Comparison of ENCODE assay signal across 8 cellular contexts in the genomic region with DNA sequence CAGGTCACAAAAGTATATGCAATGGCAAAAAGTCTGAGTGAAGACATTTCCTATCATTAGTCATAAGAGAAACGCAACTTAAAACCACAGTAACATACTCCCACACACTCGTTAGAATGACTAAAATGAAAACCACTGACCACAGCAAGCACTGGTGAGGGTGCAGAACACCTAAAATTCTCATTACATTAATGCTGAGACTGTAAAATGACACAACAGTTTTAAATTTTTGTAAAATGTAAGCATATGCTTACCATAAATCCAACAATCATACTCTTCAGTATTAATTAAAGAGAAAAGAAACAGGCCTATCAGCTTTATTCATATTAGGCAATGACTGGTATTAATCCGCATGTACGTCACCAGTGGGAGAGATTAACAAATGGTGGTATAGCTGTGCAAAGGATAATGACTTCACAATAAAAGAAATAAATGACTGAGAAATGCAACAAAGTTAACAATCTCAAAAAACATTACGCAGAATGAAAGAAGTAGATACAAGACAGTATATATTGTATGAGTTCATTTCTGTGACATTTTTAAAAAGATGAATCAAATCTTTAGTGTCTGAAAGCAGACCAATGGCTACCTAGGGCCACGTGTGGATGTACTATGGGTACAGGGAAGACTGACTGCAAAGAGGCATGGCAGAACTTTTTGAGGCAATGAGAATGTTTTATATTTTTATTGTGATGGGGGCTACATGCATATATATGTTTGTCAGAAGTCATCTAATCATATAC.
A peak's percentile ranks its signal among the peaks of the same experiment; 100 is the strongest.
DNase-seq lines count a peak whose midpoint lies in the region; ATAC-seq and TF ChIP-seq lines count a peak whose summit lies in the region.

No MANE protein-coding gene starts in this region.

- H3K27me3 Mint-ChIP-seq in CD14-positive monocyte (ENCODE audit: low read depth in 3 of 3) (no peaks in the 10 kb centered on the region), T-helper 17 cell (no peaks in the 10 kb centered on the region), immature natural killer cell (ENCODE audit: low read depth in 3 of 3) (peaks cover 0 to 6% (median 0%) of the 10 kb centered on the region in 3 donors)

- H3K4me3 Mint-ChIP-seq in CD14-positive monocyte: no peak overlapping the region
- H3K4me3 Mint-ChIP-seq in T-helper 17 cell: peak overlapping the region; percentile 59
- H3K4me3 Mint-ChIP-seq in immature natural killer cell: peak overlapping the region; percentile 57 to 71 (median 64)

- peaks cover 6 to 12% of the 10 kb centered on the region in 2 donors for H3K36me3 Mint-ChIP-seq in CD14-positive monocyte
- no peaks in the 10 kb centered on the region for H3K36me3 Mint-ChIP-seq in T-helper 17 cell (ENCODE audit: low read depth)
- H3K36me3 Mint-ChIP-seq in immature natural killer cell: peaks cover 4 to 18% (median 5%) of the 10 kb centered on the region in 3 donors

- H3K9me3 ChIP-seq in T-helper 17 cell (ENCODE audit: control insufficient read depth, low read length, poor library complexity, severe bottlenecking): no peaks in the 10 kb centered on the region
- H3K9me3 ChIP-seq in right cardiac atrium (ENCODE audit: control insufficient read depth, low read length): no peaks in the 10 kb centered on the region

- peaks cover 0 to 8% (median 4%) of the 10 kb centered on the region in 7 donors for H3K9me3 Mint-ChIP-seq in CD14-positive monocyte
- peaks cover 0 to 6% (median 4%) of the 10 kb centered on the region in 6 donors for H3K9me3 Mint-ChIP-seq in immature natural killer cell

- ATAC-seq in GM19324 (IDR thresholded peaks at IDR 0.05; ENCODE audit: low FRiP score, unreplicated experiment) (peak; percentile 95), HG03159 (IDR thresholded peaks at IDR 0.05; ENCODE audit: unreplicated experiment) (peak; percentile 98), T-helper 17 cell (peak; percentile 81), right cardiac atrium (no peak)

- H3K27ac Mint-ChIP-seq in CD14-positive monocyte (peak overlapping the region in 5 of 7 donors; percentile 34 to 74 (median 42)), T-helper 17 cell (peak overlapping the region; percentile 87), immature natural killer cell (peak overlapping the region; percentile 90 to 96 (median 94))

- DNase-seq in CD14-positive monocyte (ENCODE audit: low spot score) (no peak), T-helper 17 cell (no peak), immature natural killer cell (peak; percentile 49 to 73 (median 63)), NCI-H187 (lab: John Stamatoyannopoulos, UW) (no peak), right cardiac atrium (no peak), NCI-H2081 treated with DMSO at 0.1 percent for 48 hours (lab: John Stamatoyannopoulos, UW) (no peak)

- intact Hi-C loops in CD14-positive monocyte (cut with micrococcal nuclease): no loop called here
- intact Hi-C loops in right cardiac atrium (cut with DNase I): no loop called here

- 85% methylated on average over 6 of the region's 6 CpGs for WGBS in right cardiac atrium

- H3K4me1 Mint-ChIP-seq in CD14-positive monocyte: peaks cover 13% of the 10 kb centered on the region
- H3K4me1 Mint-ChIP-seq in T-helper 17 cell: peaks cover 24% of the 10 kb centered on the region
- H3K4me1 Mint-ChIP-seq in immature natural killer cell: peaks cover 33 to 54% of the 10 kb centered on the region in 2 donors

- no peak overlapping the region for H3K4me3 ChIP-seq in right cardiac atrium (ENCODE audit: low read length)

- H3K4me1 ChIP-seq in right cardiac atrium (ENCODE audit: control insufficient read depth, insufficient read depth, low read length): peaks cover 2% of the 10 kb centered on the region

- no peak overlapping the region for H3K27ac ChIP-seq in right cardiac atrium (ENCODE audit: low read length)

- no peaks in the 10 kb centered on the region for H3K27me3 ChIP-seq in right cardiac atrium (ENCODE audit: control insufficient read depth, insufficient read depth)

- TF ChIP-seq CTCF in CD14-positive monocyte (IDR thresholded peaks at IDR 0.05): no peak

Comparison
In these comparisons a context has a peak if more than half of its experiments do, and no peak if none do; other contexts are left out.
1. DNase-seq: peak in immature natural killer cell (3 of 3); none in CD14-positive monocyte (single experiment), T-helper 17 cell (0 of 3), NCI-H187 (0 of 2), right cardiac atrium (0 of 3) and NCI-H2081 treated with DMSO at 0.1 percent for 48 hours (single experiment).
2. H3K27ac Mint-ChIP-seq: peak in every context shown above with its lines; median percentile 94 in immature natural killer cell; 87 in T-helper 17 cell; 42 in CD14-positive monocyte.
3. H3K4me3 Mint-ChIP-seq: peak in T-helper 17 cell (single experiment) and immature natural killer cell (5 of 5); none in CD14-positive monocyte (0 of 2).
4. ATAC-seq: peak in GM19324 (single experiment), HG03159 (single experiment) and T-helper 17 cell (single experiment); none in right cardiac atrium (0 of 2).